27 cellular contexts compared by ENCODE assay signal in the genomic region with DNA sequence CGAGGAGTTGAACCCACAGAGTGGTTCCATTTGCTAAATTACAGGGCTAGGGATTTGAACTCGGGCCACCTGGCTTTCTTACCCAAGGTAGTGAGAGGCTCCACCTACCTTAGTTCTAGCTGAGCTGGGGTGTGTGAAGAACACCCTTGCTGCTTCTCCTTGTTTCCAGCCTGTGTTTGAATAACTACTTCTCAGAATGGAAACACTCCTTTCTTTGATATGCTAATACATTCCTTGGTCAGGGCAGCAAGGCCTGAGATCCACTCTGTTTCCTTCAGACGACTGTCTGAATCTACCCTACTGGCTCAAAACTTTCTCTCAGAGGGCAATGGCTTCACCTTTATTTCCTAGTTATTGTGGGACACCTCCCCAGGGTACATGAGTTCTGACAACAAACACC. TPM values are rescaled to one million over a fixed set of nuclear protein-coding genes. Genes with fewer than 3 reads are reported as not detected.
DNase-seq lines count a peak whose midpoint lies in the region; ATAC-seq, FAIRE-seq and TF ChIP-seq lines count a peak whose summit lies in the region.
"Had no signal": no experiment of that assay in that cellular context is flagged by ENCODE, and none has a peak within 500 bp of the region (broad histone marks: within the 10 kb centered on the region; RNA-seq: fewer than 3 reads in every experiment).

No MANE protein-coding gene starts in this region.

- H3K56ac ChIP-seq in H1 (replicated peaks; ENCODE audit: insufficient read length, low read depth, low read length), result peak overlapping the region; percentile 12

- H3K27ac Mint-ChIP-seq in type B pancreatic cell, result peak overlapping the region; percentile 54
- H3K27ac Mint-ChIP-seq: activated CD4-positive, alpha-beta T cell treated with anti-CD3 and anti-CD28 coated beads, Interleukin-2, amount 10 ng/mL, durations not matched to agents 24 days and 14 days; activated naive CD4-positive, alpha-beta T cell treated with anti-CD3 and anti-CD28 coated beads for 36 hours; activated T-cell treated with anti-CD3 and anti-CD28 coated beads, Interleukin-2, amount 50 U/mL, for 72 hours; immature natural killer cell; progenitor cell of endocrine pancreas; stimulated activated naive CD8-positive, alpha-beta T cell treated with anti-CD3 and anti-CD28 coated beads, Interleukin-15, amount 100 ng/mL, for 72 hours had no signal

- TF ChIP-seq POLR2A in H1 (IDR thresholded peaks at IDR 0.05; ENCODE audit: control extremely low read depth in 1 of 2, low read depth in 2 of 2, low read length in 2 of 2), result 0 out of 3 replicates have a peak, but pooled peaks of 1 of the 2 experiments have one; percentile 15

- H3K4me1 ChIP-seq in HUES6 (ENCODE audit: control insufficient read depth, insufficient read depth, low read length), result peaks cover 35% of the 10 kb centered on the region
- peaks cover 6 to 18% (median 12%) of the 10 kb centered on the region in 4 experiments for H3K4me1 ChIP-seq in H1 (replicated peaks in 1 of 4; ENCODE audit: control insufficient read depth in 3 of 4, insufficient read depth in 4 of 4, low read length in 3 of 4)
- peaks cover 5% of the 10 kb centered on the region for H3K4me1 ChIP-seq in keratinocyte (ENCODE audit: control insufficient read depth, extremely low read depth, insufficient read depth, low read length)
- H3K4me1 ChIP-seq: thyroid gland had no signal

- H3K27me3 ChIP-seq in HUES6 (ENCODE audit: control insufficient read depth, insufficient read depth, low read length) (no peaks in the 10 kb centered on the region), H1 (replicated peaks in 1 of 4; ENCODE audit: control insufficient read depth in 3 of 4, extremely low read depth in 1 of 4, insufficient read depth in 3 of 4, low read length in 3 of 4) (no peaks in the 10 kb centered on the region), keratinocyte (ENCODE audit: control insufficient read depth, extremely low read depth, insufficient read depth, low read length) (no peaks in the 10 kb centered on the region), MG63 (no peaks in the 10 kb centered on the region)
- H3K27me3 ChIP-seq: cardiac muscle cell, thyroid gland had no signal

- CTCF ChIA-PET in H1 (lab: Charles Lee; ENCODE audit: partially characterized antibody), result interaction anchor here (1.0 to 3.6 kb wide), 4 partner anchors 11 to 81 kb away, joined by 3 to 9 read pairs (median 8); no protein-coding TSS in a partner anchor

- H3K79me1 ChIP-seq in H1 (ENCODE audit: low read depth, low read length), result 0 out of 2 replicates have a peak, but pooled peaks cover 2% of the 10 kb centered on the region

- peak overlapping the region; percentile 45 for H3K9ac ChIP-seq in HUES6 (ENCODE audit: low read length)
- H3K9ac ChIP-seq in H1 (replicated peaks in 1 of 4; ENCODE audit: extremely low read depth in 1 of 4, low read depth in 3 of 4, low read length in 3 of 4), result 0 out of 7 replicates have a peak overlapping the region, but pooled peaks of 1 of the 4 experiments have one; percentile 15
- no peak overlapping the region for H3K9ac ChIP-seq in keratinocyte (ENCODE audit: control insufficient read depth, extremely low read depth, insufficient read depth, low read length)

- H3K9me1 ChIP-seq in keratinocyte (ENCODE audit: control insufficient read depth, extremely low read depth, insufficient read depth, low read length), result no peaks in the 10 kb centered on the region

- H3K14ac ChIP-seq in H1 (ENCODE audit: insufficient read length), result no peak overlapping the region

- H3K36me3 ChIP-seq in HUES6 (ENCODE audit: control insufficient read depth, insufficient read depth, low read length), result no peaks in the 10 kb centered on the region
- no peaks in the 10 kb centered on the region for H3K36me3 ChIP-seq in H1 (ENCODE audit: control insufficient read depth in 2 of 4, insufficient read depth in 4 of 4, low read length in 3 of 4)
- no peaks in the 10 kb centered on the region for H3K36me3 ChIP-seq in keratinocyte (ENCODE audit: control insufficient read depth in 2 of 2, extremely low read depth in 1 of 2, insufficient read depth in 2 of 2, low read length in 2 of 2)
- no peaks in the 10 kb centered on the region for H3K36me3 ChIP-seq in MG63
- H3K36me3 ChIP-seq: cardiac muscle cell, left ventricle myocardium inferior, thyroid gland had no signal

- H3K27me3 Mint-ChIP-seq in type B pancreatic cell, result no peaks in the 10 kb centered on the region
- H3K27me3 Mint-ChIP-seq: stimulated activated naive CD8-positive, alpha-beta T cell treated with anti-CD3 and anti-CD28 coated beads, Interleukin-15, amount 100 ng/mL, for 72 hours had no signal

- peak overlapping the region; percentile 99 for H2BK12ac ChIP-seq in H1 (ENCODE audit: low read depth, low read length)

- peaks cover 5% of the 10 kb centered on the region for H3K23me2 ChIP-seq in H1 (ENCODE audit: low read depth, low read length)

- H2BK5ac ChIP-seq in H1 (ENCODE audit: low read depth, low read length), result peak overlapping the region; percentile 97

- no peak overlapping the region for H2AFZ ChIP-seq in H1 (ENCODE audit: low read length)
- peak overlapping the region; percentile 44 for H2AFZ ChIP-seq in keratinocyte (ENCODE audit: control insufficient read depth, low read length)

- TF ChIP-seq EP300 in H1 (IDR thresholded peaks at IDR 0.05; ENCODE audit: borderline replicate concordance in 1 of 2, low read depth in 2 of 2, low read length in 2 of 2), result no peak

- peaks cover 0 to 3% of the 10 kb centered on the region in 2 experiments for H4K20me1 ChIP-seq in H1 (replicated peaks in 1 of 2; ENCODE audit: control insufficient read depth in 1 of 2, insufficient read depth in 2 of 2, low read length in 2 of 2)
- H4K20me1 ChIP-seq in keratinocyte (ENCODE audit: control insufficient read depth, extremely low read depth, insufficient read depth, low read length), result no peaks in the 10 kb centered on the region

- no peaks in the 10 kb centered on the region for H3K9me3 Mint-ChIP-seq in type B pancreatic cell
- H3K9me3 Mint-ChIP-seq: activated CD4-positive, alpha-beta T cell treated with anti-CD3 and anti-CD28 coated beads, Interleukin-2, amount 10 ng/mL, durations not matched to agents 24 days and 14 days; activated naive CD4-positive, alpha-beta T cell treated with anti-CD3 and anti-CD28 coated beads for 36 hours; activated T-cell treated with anti-CD3 and anti-CD28 coated beads, Interleukin-2, amount 50 U/mL, for 72 hours; stimulated activated naive CD8-positive, alpha-beta T cell treated with anti-CD3 and anti-CD28 coated beads, Interleukin-15, amount 100 ng/mL, for 72 hours had no signal

- H4K8ac ChIP-seq in H1 (ENCODE audit: extremely low read depth, insufficient read depth, low read length), result no peak overlapping the region

- DNase-seq in H1 (ENCODE audit: low read depth in 1 of 2, low spot score in 2 of 2) (peak; percentile 44 to 51), keratinocyte (ENCODE audit: low read depth, low spot score) (no peak), type B pancreatic cell (ENCODE audit: extremely low spot score, unreplicated experiment) (no peak), MG63 (no peak), COR-L47 (lab: John Stamatoyannopoulos, UW) (no peak)
- DNase-seq: activated CD4-positive, alpha-beta T cell treated with anti-CD3 and anti-CD28 coated beads, Interleukin-2, amount 10 ng/mL, durations not matched to agents 24 days and 14 days; activated naive CD4-positive, alpha-beta T cell treated with anti-CD3 and anti-CD28 coated beads for 36 hours; activated T-cell treated with anti-CD3 and anti-CD28 coated beads, Interleukin-2, amount 50 U/mL, for 72 hours; amniotic stem cell; cortex of kidney; DMS 273 treated with DMSO at 0.1 percent for 48 hours; immature natural killer cell; KG1; left ventricle myocardium inferior; MV-4-11; NCI-H2171 treated with DMSO at 0.1 percent for 48 hours; NCI-H69; stimulated activated naive CD8-positive, alpha-beta T cell treated with anti-CD3 and anti-CD28 coated beads, Interleukin-15, amount 100 ng/mL, for 72 hours; T-helper 2 cell; thyroid gland had no signal

- peak overlapping the region; percentile 95 for H3K27ac ChIP-seq in HUES6 (ENCODE audit: low read depth, low read length)
- peak overlapping the region; percentile 75 for H3K27ac ChIP-seq in H1 (ENCODE audit: low read depth, low read length)
- no peak overlapping the region for H3K27ac ChIP-seq in keratinocyte (ENCODE audit: control insufficient read depth, insufficient read depth, low read length)
- H3K27ac ChIP-seq: cardiac muscle cell, left ventricle myocardium inferior, thyroid gland had no signal

- peak overlapping the region; percentile 81 for H2BK120ac ChIP-seq in H1 (replicated peaks; ENCODE audit: low read depth, low read length)

- H3K4me2 ChIP-seq in H1 (ENCODE audit: insufficient read depth in 1 of 2, low read depth in 2 of 2, low read length in 2 of 2) (peak overlapping the region; percentile 54 to 55), keratinocyte (ENCODE audit: control insufficient read depth, extremely low read depth, insufficient read depth, low read depth, low read length) (no peak overlapping the region)

- POLR2A ChIA-PET in H1 (lab: Charles Lee; ENCODE audit: partially characterized antibody), result interaction anchor here (0.6 to 17.6 kb wide), 12 partner anchors 9 to 186 kb away, joined by 3 to 218 read pairs (median 3); partner anchors contain the start of gene TMEM268

- TF ChIP-seq CTCF in H1 (IDR thresholded peaks at IDR 0.05; ENCODE audit: control extremely low read depth in 1 of 3, insufficient read depth in 1 of 3, low read depth in 1 of 3, low read length in 3 of 3), result no peak
- no peak for TF ChIP-seq CTCF in keratinocyte (optimal IDR thresholded peaks at IDR 0.05 in 1 of 3, IDR thresholded peaks at IDR 0.05 in 1 of 3, conservative IDR thresholded peaks at IDR 0.05 in 1 of 3; ENCODE audit: extremely low read depth in 1 of 3, insufficient read depth in 2 of 3, low read length in 3 of 3)
- no peak for TF ChIP-seq CTCF in type B pancreatic cell (conservative IDR thresholded peaks at IDR 0.05)

- H4K5ac ChIP-seq in H1 (ENCODE audit: insufficient read length, low read depth, low read length), result peak overlapping the region; percentile 47

- peak overlapping the region; percentile 21; the same call in 1 of the 2 replicates for H3K4me3 ChIP-seq in HUES6 (ENCODE audit: low read depth, low read length)
- H3K4me3 ChIP-seq in H1 (ENCODE audit: extremely low read depth in 1 of 4, insufficient read depth in 2 of 4, low read depth in 3 of 4, low read length in 4 of 4), result peak overlapping the region in 2 of 4 experiments; percentile 14 to 45; a peak in 2 of 8 replicates
- no peak overlapping the region for H3K4me3 ChIP-seq in keratinocyte (ENCODE audit: control insufficient read depth in 2 of 3, extremely low read depth in 1 of 3, insufficient read depth in 2 of 3, low read depth in 1 of 3, low read length in 3 of 3)
- no peak overlapping the region for H3K4me3 ChIP-seq in MG63
- H3K4me3 ChIP-seq: cardiac muscle cell, left ventricle myocardium inferior, thyroid gland had no signal

- H2BK15ac ChIP-seq in H1 (ENCODE audit: low read length), result no peak overlapping the region

- H3K4me1 Mint-ChIP-seq in type B pancreatic cell (ENCODE audit: unreplicated experiment), result peaks cover 9% of the 10 kb centered on the region

- no peak overlapping the region for H3K4me3 Mint-ChIP-seq in type B pancreatic cell
- H3K4me3 Mint-ChIP-seq: activated CD4-positive, alpha-beta T cell treated with anti-CD3 and anti-CD28 coated beads, Interleukin-2, amount 10 ng/mL, durations not matched to agents 24 days and 14 days; activated naive CD4-positive, alpha-beta T cell treated with anti-CD3 and anti-CD28 coated beads for 36 hours; activated T-cell treated with anti-CD3 and anti-CD28 coated beads, Interleukin-2, amount 50 U/mL, for 72 hours; immature natural killer cell; stimulated activated naive CD8-positive, alpha-beta T cell treated with anti-CD3 and anti-CD28 coated beads, Interleukin-15, amount 100 ng/mL, for 72 hours had no signal

- TF ChIP-seq RAD21 in H1 (IDR thresholded peaks at IDR 0.05 in 1 of 2, conservative IDR thresholded peaks at IDR 0.05 in 1 of 2; ENCODE audit: low read depth in 2 of 2, low read length in 2 of 2), result no peak

- H4K91ac ChIP-seq in H1 (replicated peaks; ENCODE audit: insufficient read length, low read length), result peak overlapping the region; percentile 35

- H3K23ac ChIP-seq in H1 (ENCODE audit: insufficient read length), result no peak overlapping the region

- peak overlapping the region; percentile 99; the same call in 1 of the 2 replicates for H2BK20ac ChIP-seq in H1 (ENCODE audit: low read length)

- H3K4ac ChIP-seq in H1 (replicated peaks; ENCODE audit: insufficient read length, low read depth, low read length), result no peak overlapping the region

- H3K9me3 ChIP-seq in HUES6 (ENCODE audit: control insufficient read depth, insufficient read depth, low read depth, low read length), result no peaks in the 10 kb centered on the region
- no peaks in the 10 kb centered on the region for H3K9me3 ChIP-seq in H1 (ENCODE audit: insufficient read depth in 2 of 2, low read depth in 1 of 2, low read length in 1 of 2)
- H3K9me3 ChIP-seq in keratinocyte (ENCODE audit: control insufficient read depth, low read depth, low read length), result no peaks in the 10 kb centered on the region
- no peaks in the 10 kb centered on the region for H3K9me3 ChIP-seq in MG63
- H3K9me3 ChIP-seq: left ventricle myocardium inferior, thyroid gland had no signal

- dilution Hi-C loops in keratinocyte (cut with MboI; ENCODE audit: extremely low pct_ligation_motif_present, low sequenced_read_pairs), result no loop called here

- FAIRE-seq in H1 (lab: Jason Lieb, UNC) (peak; percentile 84), keratinocyte (lab: Jason Lieb, UNC) (no peak)
- FAIRE-seq: endometrium, G401.6 had no signal

- H3K18ac ChIP-seq in H1 (ENCODE audit: extremely low read depth, low read length), result peak overlapping the region; percentile 95

- no peak overlapping the region; the same call in 1 of the 2 replicates for H2AK5ac ChIP-seq in H1 (ENCODE audit: low read depth, low read length)

- ATAC-seq in GM21786 (IDR thresholded peaks at IDR 0.05; ENCODE audit: unreplicated experiment), result no peak
- ATAC-seq: activated T-cell treated with anti-CD3 and anti-CD28 coated beads, Interleukin-2, amount 50 U/mL, for 72 hours; SK-N-SH treated with all-trans-retinoic acid at 6 μM for 48 hours; stimulated activated naive CD8-positive, alpha-beta T cell treated with anti-CD3 and anti-CD28 coated beads, Interleukin-15, amount 100 ng/mL, for 72 hours had no signal

- peaks cover 4% of the 10 kb centered on the region for H3K36me3 Mint-ChIP-seq in type B pancreatic cell
- H3K36me3 Mint-ChIP-seq: immature natural killer cell had no signal

- H3K79me2 ChIP-seq in H1 (ENCODE audit: control insufficient read depth in 1 of 2, insufficient read depth in 2 of 2, low read length in 2 of 2) (peaks cover 7 to 8% of the 10 kb centered on the region in 2 experiments), keratinocyte (ENCODE audit: control insufficient read depth, insufficient read depth, low read length) (peaks cover 8% of the 10 kb centered on the region)

- WGBS in H1 (ENCODE audit: extremely low coverage in 1 of 2, insufficient coverage in 1 of 2, insufficient read length in 1 of 2, insufficient replicate concordance in 2 of 2, low coverage in 1 of 2, low lambda C conversion rate in 2 of 2, missing lambda C conversion rate in 1 of 2), 2 experiments, result 21% methylated on average over 3 of the region's 3 CpGs; no CpG with 5 or more reads in 1 of the 2 experiments

RNA-seq across cellular contexts. Expression of gene ATP6V1G1, which starts 4.2 kb away (rescaled TPM):
- total RNA-seq in H1 (2021; fragmentation: NEBNext Ultra II Directional; extraction: Animal tissue kit (Norgen Biotek cat#: 25700)), result 112 and 114 TPM in 2 replicates
- polyA plus RNA-seq in H1 (2011; rRNA removed) (76.5 and 124 TPM in 2 replicates), keratinocyte (159 to 214 TPM (median 211 TPM) in 3 replicates)
- 161 TPM for polyA plus RNA-seq in H1 (2011; cell fraction: cytosol; rRNA removed)
- polyA plus RNA-seq in H1 (2011; cell fraction: nucleus; rRNA removed), result 39.4 TPM
- 105 to 131 TPM (median 109 TPM) in 4 replicates for polyA plus RNA-seq in H1 (2012, experiment 1 of 2)
- polyA plus RNA-seq in H1 (2012, experiment 2 of 2), result 41.0 TPM
- polyA plus RNA-seq in H1 (2013, experiment 1 of 2), result 191 TPM
- 191 TPM for polyA plus RNA-seq in H1 (2013, experiment 2 of 2)
- 32.3 and 41.7 TPM in 2 replicates for polyA minus RNA-seq in H1 (2011; rRNA and poly(A)+ RNA removed)
- polyA minus RNA-seq in H1 (2011; cell fraction: cytosol; rRNA and poly(A)+ RNA removed), result 53.4 TPM
- polyA minus RNA-seq in H1 (2011; cell fraction: nucleus; rRNA and poly(A)+ RNA removed), result 37.1 TPM
- 104 TPM for polyA plus RNA-seq in keratinocyte (2011; ENCODE audit: low read depth)
- polyA plus RNA-seq in keratinocyte (2011; cell fraction: cytosol; rRNA removed), result 222 and 310 TPM in 2 replicates
- 115 and 146 TPM in 2 replicates for polyA plus RNA-seq in keratinocyte (2011; cell fraction: nucleus; rRNA removed)
- 132 and 242 TPM in 2 replicates for polyA plus RNA-seq in keratinocyte (2012; ENCODE audit: low replicate concordance)
- polyA minus RNA-seq in keratinocyte, result 22.0 to 47.9 TPM (median 44.0 TPM) in 3 replicates
- 94.0 TPM for polyA minus RNA-seq in keratinocyte (2011; cell fraction: cytosol; rRNA and poly(A)+ RNA removed)
- 21.2 and 40.0 TPM in 2 replicates for polyA minus RNA-seq in keratinocyte (2011; cell fraction: nucleus; rRNA and poly(A)+ RNA removed)
- 110 and 147 TPM in 2 replicates for total RNA-seq in type B pancreatic cell (ENCODE audit: low replicate concordance)
- total RNA-seq in MG63 (2014; rRNA removed; shearing (Covaris generic); ENCODE audit: low replicate concordance), result 62.6 and 103 TPM in 2 replicates

RNA-seq across cellular contexts. Expression of gene TMEM268, which starts 27.7 kb away (rescaled TPM):
- total RNA-seq in H1 (2021; fragmentation: NEBNext Ultra II Directional; extraction: Animal tissue kit (Norgen Biotek cat#: 25700)), result 7.7 and 9.8 TPM in 2 replicates
- 8.3 and 11.4 TPM in 2 replicates for polyA plus RNA-seq in H1 (2011; rRNA removed)
- 8.9 TPM for polyA plus RNA-seq in H1 (2011; cell fraction: cytosol; rRNA removed)
- polyA plus RNA-seq in H1 (2011; cell fraction: nucleus; rRNA removed), result 7.9 TPM
- polyA plus RNA-seq in H1 (2012, experiment 1 of 2), result 5.3 to 7.2 TPM (median 6.1 TPM) in 4 replicates
- polyA plus RNA-seq in H1 (2012, experiment 2 of 2), result 2.7 TPM
- polyA plus RNA-seq in H1 (2013, experiment 1 of 2), result 7.9 TPM
- polyA plus RNA-seq in H1 (2013, experiment 2 of 2), result 8.6 TPM
- polyA minus RNA-seq in H1 (2011; rRNA and poly(A)+ RNA removed), result 17.4 and 17.5 TPM in 2 replicates
- polyA minus RNA-seq in H1 (2011; cell fraction: cytosol; rRNA and poly(A)+ RNA removed), result 6.2 TPM
- polyA minus RNA-seq in H1 (2011; cell fraction: nucleus; rRNA and poly(A)+ RNA removed), result 9.9 TPM
- 7.0 to 7.6 TPM (median 7.6 TPM) in 3 replicates for polyA plus RNA-seq in keratinocyte
- polyA plus RNA-seq in keratinocyte (2011; ENCODE audit: low read depth), result 5.3 TPM
- polyA plus RNA-seq in keratinocyte (2011; cell fraction: cytosol; rRNA removed), result 5.3 and 9.4 TPM in 2 replicates
- 9.6 and 10.2 TPM in 2 replicates for polyA plus RNA-seq in keratinocyte (2011; cell fraction: nucleus; rRNA removed)
- polyA plus RNA-seq in keratinocyte (2012; ENCODE audit: low replicate concordance), result 3.5 and 3.8 TPM in 2 replicates
- polyA minus RNA-seq in keratinocyte, result 9.2 to 10.8 TPM (median 10.4 TPM) in 3 replicates
- 4.0 TPM for polyA minus RNA-seq in keratinocyte (2011; cell fraction: cytosol; rRNA and poly(A)+ RNA removed)
- 5.1 and 7.4 TPM in 2 replicates for polyA minus RNA-seq in keratinocyte (2011; cell fraction: nucleus; rRNA and poly(A)+ RNA removed)
- 6.5 and 6.6 TPM in 2 replicates for total RNA-seq in type B pancreatic cell (ENCODE audit: low replicate concordance)
- total RNA-seq in MG63 (2014; rRNA removed; shearing (Covaris generic); ENCODE audit: low replicate concordance), result 4.5 and 11.1 TPM in 2 replicates

Comparison
In these comparisons a context has a peak if more than half of its experiments do, and no peak if none do; other contexts are left out.
1. DNase-seq: peak in H1 (2 of 2); none in keratinocyte (single experiment), type B pancreatic cell (single experiment), MG63 (single experiment) and COR-L47 (single experiment).